In the genomic region with DNA sequence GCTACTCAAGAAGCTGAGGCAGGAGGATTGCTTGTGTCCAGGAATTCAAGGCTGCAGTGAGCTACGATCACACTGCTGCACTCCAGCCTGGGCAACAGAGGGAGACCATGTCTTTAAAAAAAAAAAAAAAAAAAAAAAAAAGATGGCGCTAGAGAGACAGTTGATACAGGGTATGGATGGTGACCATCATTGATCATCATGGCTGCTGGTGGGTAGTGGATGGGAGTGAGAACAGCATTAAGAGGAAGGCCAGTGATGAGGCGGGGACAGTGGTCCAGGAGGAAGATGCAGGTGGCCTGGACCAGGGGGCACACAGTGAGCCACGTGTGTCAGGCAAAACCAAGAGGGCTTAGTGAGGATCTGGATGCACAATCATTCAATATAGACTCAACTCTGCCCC, we compare ENCODE assay signal across 9 cellular contexts. TPM values are rescaled to one million over a fixed set of nuclear protein-coding genes. Genes with fewer than 3 reads are reported as not detected.
DNase-seq lines count a peak whose midpoint lies in the region; ATAC-seq, FAIRE-seq and TF ChIP-seq lines count a peak whose summit lies in the region.
"Had no signal": no experiment of that assay in that cellular context is flagged by ENCODE, and none has a peak within 500 bp of the region (broad histone marks: within the 10 kb centered on the region; RNA-seq: fewer than 3 reads in every experiment).

No MANE protein-coding gene starts in this region.

- TF ChIP-seq CTCF in K562 (IDR thresholded peaks at IDR 0.05 in 2 of 3, conservative IDR thresholded peaks at IDR 0.05 in 1 of 3; ENCODE audit: insufficient read depth in 2 of 3, low read depth in 1 of 3, low read length in 3 of 3) = peak; percentile 32 to 59 (median 54); a peak in 5 of 6 replicates

- H3K9me1 ChIP-seq in K562 (ENCODE audit: control insufficient read depth, insufficient read depth, low read length) = no peaks in the 10 kb centered on the region

- H3K79me2 ChIP-seq in K562 (ENCODE audit: control insufficient read depth, insufficient read depth, low read length) = no peaks in the 10 kb centered on the region; the same call in 2 of the 3 replicates

- H2BK120ac ChIP-seq in neuronal stem cell (ENCODE audit: low read depth, low read length) = no peak overlapping the region

- H3K36me3 Mint-ChIP-seq in CD8-positive, alpha-beta memory T cell = no peaks in the 10 kb centered on the region

- H3K4me1 ChIP-seq in CD8-positive, alpha-beta memory T cell (ENCODE audit: insufficient read depth, low read length) = peaks cover 11% of the 10 kb centered on the region
- H3K4me1 ChIP-seq in K562 (replicated peaks in 1 of 2; ENCODE audit: control insufficient read depth in 2 of 2, insufficient read depth in 2 of 2, low read length in 2 of 2) (peaks cover 21 to 22% of the 10 kb centered on the region in 2 experiments), neuronal stem cell (ENCODE audit: control insufficient read depth in 2 of 2, insufficient read depth in 1 of 2, low read depth in 1 of 2, low read length in 2 of 2) (peaks cover 6 to 20% of the 10 kb centered on the region in 2 donors)

- BruUV-seq in K562 (replicated peaks; lab: Mats Ljungman, UMichigan) = no TSS peak

- no peak overlapping the region for H2BK12ac ChIP-seq in neuronal stem cell (ENCODE audit: low read length)

- in situ Hi-C loops in KBM-7 (cut with MboI; ENCODE audit: low pct_unique_long_range_greater_than_20kb, low sequenced_read_pairs) = no loop called here
- in situ Hi-C loops in K562 (cut with MboI) = no loop called here

- no peak overlapping the region for H3K4ac ChIP-seq in neuronal stem cell (ENCODE audit: low read length)

- H3K27ac ChIP-seq in CD8-positive, alpha-beta memory T cell (ENCODE audit: low read depth, low read length) = no peak overlapping the region
- H3K27ac ChIP-seq in K562 (ENCODE audit: extremely low read depth, low read depth, low read length) (peak overlapping the region; percentile 73), neuronal stem cell (replicated peaks; ENCODE audit: low read length) (no peak overlapping the region)

- no peak overlapping the region for H2BK5ac ChIP-seq in neuronal stem cell (ENCODE audit: low read length)

- peak overlapping the region; percentile 100 for H2AFZ ChIP-seq in K562 (ENCODE audit: low read depth, low read length)
- peak overlapping the region; percentile 93 for H2AFZ ChIP-seq in neuronal stem cell (ENCODE audit: low read length)

- H3K4me1 Mint-ChIP-seq in CD8-positive, alpha-beta memory T cell = peaks cover 23 to 36% (median 29%) of the 10 kb centered on the region in 3 donors

- intact Hi-C loops in K562 (cut with micrococcal nuclease) = no loop called here

- H3K4me2 ChIP-seq in K562 (ENCODE audit: insufficient read depth, low read length) (peak overlapping the region; percentile 90), neuronal stem cell (ENCODE audit: insufficient read depth, low read length, poor library complexity, severe bottlenecking) (no peak overlapping the region)

- ATAC-seq in K562 = peak; percentile 17

- H3K23ac ChIP-seq in neuronal stem cell (ENCODE audit: low read depth, low read length, poor library complexity) = no peak overlapping the region

- no peak for TF ChIP-seq EP300 in K562 (IDR thresholded peaks at IDR 0.05; ENCODE audit: low read length)

- no peak overlapping the region for H4K8ac ChIP-seq in neuronal stem cell (ENCODE audit: low read depth, low read length)

- H3K18ac ChIP-seq in neuronal stem cell (ENCODE audit: low read length) = peak overlapping the region; percentile 76

- H3K27me3 ChIP-seq in CD8-positive, alpha-beta memory T cell (ENCODE audit: insufficient read depth, low read length, poor library complexity, severe bottlenecking) = no peaks in the 10 kb centered on the region
- H3K27me3 ChIP-seq in K562 (ENCODE audit: control insufficient read depth in 2 of 2, insufficient read depth in 2 of 2, low read length in 2 of 2) (no peaks in the 10 kb centered on the region), neuronal stem cell (ENCODE audit: control insufficient read depth in 3 of 3, insufficient read depth in 3 of 3, low read depth in 1 of 3, low read length in 3 of 3) (peaks cover 0 to 6% (median 0%) of the 10 kb centered on the region in 3 experiments)
- H3K27me3 ChIP-seq: adrenal gland had no signal

- no peak for TF ChIP-seq POLR2A in K562 (conservative IDR thresholded peaks at IDR 0.05)

- no peaks in the 10 kb centered on the region for H3K79me1 ChIP-seq in neuronal stem cell (ENCODE audit: low read depth, low read length)

- peaks cover 15 to 20% of the 10 kb centered on the region in 2 donors for H3K27me3 Mint-ChIP-seq in CD8-positive, alpha-beta memory T cell

- peak overlapping the region; percentile 10 for H2BK15ac ChIP-seq in neuronal stem cell (ENCODE audit: low read length)

- CTCF ChIA-PET in CD8-positive, alpha-beta memory T cell (lab: Charles Lee) = interaction anchor here (0.7 to 1.3 kb wide), 2 partner anchors 19 to 27 kb away, joined by 3 to 6 read pairs; partner anchors contain the start of gene MAP1LC3B2
- CTCF ChIA-PET in K562 (lab: Yijun Ruan, JAX; ENCODE audit: low intra/inter-chr PET ratio) = no interaction called here

- peak overlapping the region; percentile 57 for H2AK5ac ChIP-seq in neuronal stem cell (ENCODE audit: low read depth, low read length)

- H3K4me3 Mint-ChIP-seq in CD8-positive, alpha-beta memory T cell = peak overlapping the region; percentile 80 to 93 (median 87)

- no peaks in the 10 kb centered on the region for H4K20me1 ChIP-seq in K562 (replicated peaks; ENCODE audit: control insufficient read depth, insufficient read depth, low read length)

- no peak overlapping the region for H3K14ac ChIP-seq in neuronal stem cell (ENCODE audit: low read length)

- DNase-seq in CD8-positive, alpha-beta memory T cell = no peak
- peak; percentile 29 for DNase-seq in KBM-7
- DNase-seq in K562 (ENCODE audit: extremely low read depth in 1 of 4, low spot score in 3 of 4) = peak in 1 of 4 experiments; percentile 25
- DNase-seq in neuronal stem cell (ENCODE audit: low spot score) = no peak
- DNase-seq in mesenteric fat pad (ENCODE audit: low spot score) = no peak
- no peak for DNase-seq in GOT3 (lab: John Stamatoyannopoulos, UW)
- DNase-seq in central memory CD4-positive, alpha-beta T cell = no peak

- H3K27ac Mint-ChIP-seq in CD8-positive, alpha-beta memory T cell = peak overlapping the region in 1 of 8 donors; percentile 94

- no peaks in the 10 kb centered on the region for H3K9me3 ChIP-seq in CD8-positive, alpha-beta memory T cell (ENCODE audit: low read length)
- H3K9me3 ChIP-seq in K562 (replicated peaks; ENCODE audit: control insufficient read depth, insufficient read depth, low read depth, low read length) = no peaks in the 10 kb centered on the region
- no peaks in the 10 kb centered on the region for H3K9me3 ChIP-seq in neuronal stem cell (replicated peaks in 1 of 2; ENCODE audit: control insufficient read depth in 2 of 2, insufficient read depth in 1 of 2, low read depth in 1 of 2, low read length in 2 of 2)
- H3K9me3 ChIP-seq: adrenal gland, mucosa of descending colon had no signal

- 26% methylated on average over 3 of the region's 4 CpGs for WGBS in K562 (ENCODE audit: insufficient coverage, low coverage, missing lambda C conversion rate)
- no CpG with 5 or more reads among the region's 4 CpGs for WGBS in neuronal stem cell (ENCODE audit: extremely low coverage in 2 of 2, insufficient read length in 2 of 2, insufficient replicate concordance in 1 of 2), 2 donors

- FAIRE-seq in K562 (lab: Jason Lieb, UNC) = no peak

- no peaks in the 10 kb centered on the region for H3K36me3 ChIP-seq in CD8-positive, alpha-beta memory T cell (ENCODE audit: insufficient read depth, low read length)
- no peaks in the 10 kb centered on the region for H3K36me3 ChIP-seq in K562 (ENCODE audit: control insufficient read depth, insufficient read depth, low read length)
- H3K36me3 ChIP-seq in neuronal stem cell (replicated peaks in 1 of 2; ENCODE audit: control insufficient read depth in 2 of 2, insufficient read depth in 2 of 2, low read length in 2 of 2) = no peaks in the 10 kb centered on the region
- H3K36me3 ChIP-seq: adrenal gland had no signal

- POLR2A ChIA-PET in CD8-positive, alpha-beta memory T cell (lab: Charles Lee) = no interaction called here
- POLR2A ChIA-PET in K562 (lab: Yijun Ruan, JAX) = interaction anchor here (1.0 kb wide), 1 partner anchor 27 kb away, joined by 4 read pairs; the partner anchor contains the start of gene MAP1LC3B2

- H3K9me3 Mint-ChIP-seq in CD8-positive, alpha-beta memory T cell = no peaks in the 10 kb centered on the region

- H4K91ac ChIP-seq in neuronal stem cell (ENCODE audit: low read depth, low read length, poor library complexity) = no peak overlapping the region

- TF ChIP-seq RAD21 in K562 (CRISPR knock-in tag; conservative IDR thresholded peaks at IDR 0.05 in 1 of 2, IDR thresholded peaks at IDR 0.05 in 1 of 2) = 0 out of 4 replicates have a peak, but pooled peaks of 1 of the 2 experiments have one; percentile 19

- H3K4me3 ChIP-seq in CD8-positive, alpha-beta memory T cell (ENCODE audit: low read length) = no peak overlapping the region
- H3K4me3 ChIP-seq in K562 (no peak overlapping the region), neuronal stem cell (ENCODE audit: low read length in 2 of 2) (no peak overlapping the region)
- H3K4me3 ChIP-seq: mucosa of descending colon had no signal

- peak overlapping the region in 1 of 2 experiments; percentile 91; a peak in 1 of 4 replicates for H3K9ac ChIP-seq in K562 (ENCODE audit: insufficient read depth in 1 of 2, low read depth in 2 of 2, low read length in 2 of 2)
- H3K9ac ChIP-seq in neuronal stem cell (ENCODE audit: low read depth, low read length, poor library complexity) = no peak overlapping the region

RNA-seq across cellular contexts. Expression of gene MAP1LC3B2, which starts 26.8 kb away (rescaled TPM):
- total RNA-seq in CD8-positive, alpha-beta memory T cell = 1 to 10 TPM in 1 of 2 experiments, under 1 TPM in 1; 0.96 to 1.7 TPM
- polyA plus RNA-seq in CD8-positive, alpha-beta memory T cell = 5.8 TPM
- 2.1 and 3.8 TPM in 2 replicates for total RNA-seq in K562 (2011; cell fraction: chromatin; rRNA removed; ENCODE audit: low replicate concordance)
- 1.3 and 1.7 TPM in 2 replicates for total RNA-seq in K562 (2011; cell fraction: nucleolus; rRNA removed)
- 2.2 and 4.4 TPM in 2 replicates for total RNA-seq in K562 (2011; cell fraction: nucleoplasm; rRNA removed)
- total RNA-seq in K562 (2014; rRNA removed) (not detected in 2 replicates), K562 (2014; rRNA removed; fragmentation: Illumina TruSeq; extraction: Trizol) (0.76 and 0.96 TPM in 2 replicates), K562 (2015; rRNA removed; fragmentation: Illumina TruSeq; extraction: Trizol) (0.53 TPM in 1 of 2 replicates, not detected in the other), K562 (2021) (1.7 and 2.0 TPM in 2 replicates), mesenteric fat pad (1.1 TPM)
- polyA plus RNA-seq in K562 (2011; rRNA removed) (2.8 and 4.0 TPM in 2 replicates), K562 (2014; fragmentation: Illumina TruSeq; extraction: Trizol) (0.80 and 1.5 TPM in 2 replicates), K562 (2014; fragmentation: Nextera tagmentation; extraction: Ambion mirVana) (under 1 TPM; 0.55 to 0.63 TPM), K562 (2014; rRNA removed) (0.53 and 1.4 TPM in 2 replicates)
- 0.18 and 0.71 TPM in 2 replicates for polyA plus RNA-seq in K562 (2011; cell fraction: cytosol; rRNA removed)
- polyA plus RNA-seq in K562 (2011; cell fraction: nucleus; rRNA removed) = 2.7 and 4.3 TPM in 2 replicates
- polyA plus RNA-seq in K562 (2012) = 2.8 and 6.9 TPM in 2 replicates
- 1.8 and 2.2 TPM in 2 replicates for polyA minus RNA-seq in K562 (2011; rRNA and poly(A)+ RNA removed)
- not detected in 2 replicates for polyA minus RNA-seq in K562 (2011; cell fraction: cytosol; rRNA and poly(A)+ RNA removed)
- not detected in 2 replicates for polyA minus RNA-seq in K562 (2011; cell fraction: nucleus; rRNA and poly(A)+ RNA removed)
- polyA plus RNA-seq in neuronal stem cell (2013, experiment 1 of 2) = 1.5 TPM
- polyA plus RNA-seq in neuronal stem cell (2013, experiment 2 of 2) = 1.5 TPM
